In genomic region chr6:35368038-35368887, GRCh38 we compare ENCODE assay signal across 9 cellular contexts. TPM values are rescaled to one million over a fixed set of nuclear protein-coding genes. Genes with fewer than 3 reads are reported as not detected.
DNase-seq lines count a peak whose midpoint lies in the region; ATAC-seq, FAIRE-seq and TF ChIP-seq lines count a peak whose summit lies in the region.
"Had no signal": no experiment of that assay in that cellular context is flagged by ENCODE, and none has a peak within 500 bp of the region (broad histone marks: within the 10 kb centered on the region; RNA-seq: fewer than 3 reads in every experiment).

No MANE protein-coding gene starts in this region.

- no peak overlapping the region for H3K27ac ChIP-seq in DOHH2 (ENCODE audit: low read depth, low read length)
- H3K27ac ChIP-seq in astrocyte (ENCODE audit: low read depth, low read length), result peak overlapping the region; percentile 61
- H3K27ac ChIP-seq in trophoblast cell (ENCODE audit: low read depth, low read length), result no peak overlapping the region

- WGBS in trophoblast cell (ENCODE audit: extremely low coverage, insufficient coverage, insufficient read length), result no CpG with 5 or more reads among the region's 2 CpGs

- H3K79me2 ChIP-seq in DOHH2 (ENCODE audit: control insufficient read depth, low read length) (peaks cover 21% of the 10 kb centered on the region), astrocyte (ENCODE audit: insufficient read depth, low read length) (peaks cover 64% of the 10 kb centered on the region), trophoblast cell (ENCODE audit: control insufficient read depth, insufficient read depth, low read length, poor library complexity) (peaks cover 2% of the 10 kb centered on the region)

- ATAC-seq in HG02623 (IDR thresholded peaks at IDR 0.05; ENCODE audit: unreplicated experiment), result no peak

- H3K9me3 ChIP-seq in DOHH2 (ENCODE audit: control insufficient read depth, insufficient read depth, low read length) (no peaks in the 10 kb centered on the region), astrocyte (ENCODE audit: insufficient read depth, low read depth, low read length) (no peaks in the 10 kb centered on the region), trophoblast cell (ENCODE audit: insufficient read depth, low read depth, low read length) (no peaks in the 10 kb centered on the region)

- no peak overlapping the region for H3K9ac ChIP-seq in astrocyte (ENCODE audit: low read length)
- H3K9ac ChIP-seq in trophoblast cell (ENCODE audit: low read length), result no peak overlapping the region

- peaks cover 45% of the 10 kb centered on the region for H3K4me1 ChIP-seq in DOHH2 (ENCODE audit: control insufficient read depth, low read length)
- H3K4me1 ChIP-seq in astrocyte (ENCODE audit: insufficient read depth, low read length), result peaks cover 41% of the 10 kb centered on the region
- peaks cover 5 to 14% of the 10 kb centered on the region in 2 experiments for H3K4me1 ChIP-seq in trophoblast cell (ENCODE audit: control insufficient read depth in 1 of 2, insufficient read depth in 2 of 2, low read length in 2 of 2)

- no peak overlapping the region for H2BK120ac ChIP-seq in trophoblast cell (ENCODE audit: insufficient read depth, low read length, poor library complexity)

- H2AFZ ChIP-seq in astrocyte (ENCODE audit: low read depth, low read length), result no peak overlapping the region
- no peak overlapping the region for H2AFZ ChIP-seq in trophoblast cell (ENCODE audit: insufficient read depth, low read length, poor library complexity)

- H4K91ac ChIP-seq in trophoblast cell (ENCODE audit: low read depth, low read length), result no peak overlapping the region

- H3K4ac ChIP-seq in trophoblast cell (ENCODE audit: low read depth, low read length), result no peak overlapping the region

- H3K4me1 Mint-ChIP-seq in astrocyte (ENCODE audit: low read depth, unreplicated experiment), result peaks cover 36% of the 10 kb centered on the region

- H3K27me3 ChIP-seq in DOHH2 (ENCODE audit: control insufficient read depth, low read length) (no peaks in the 10 kb centered on the region), astrocyte (ENCODE audit: insufficient read depth, low read length) (no peaks in the 10 kb centered on the region), trophoblast cell (ENCODE audit: insufficient read depth, low read length) (no peaks in the 10 kb centered on the region)

- H2AK5ac ChIP-seq in trophoblast cell (ENCODE audit: low read length), result no peak overlapping the region

- H3K9me3 Mint-ChIP-seq in astrocyte (ENCODE audit: unreplicated experiment), result peaks cover 1% of the 10 kb centered on the region

- H3K27me3 Mint-ChIP-seq in astrocyte (ENCODE audit: low read depth, unreplicated experiment), result no peaks in the 10 kb centered on the region

- H3K36me3 Mint-ChIP-seq in astrocyte (ENCODE audit: low read depth, unreplicated experiment), result peaks cover 4% of the 10 kb centered on the region

- peaks cover 5% of the 10 kb centered on the region for H3F3A ChIP-seq in DOHH2 (ENCODE audit: control insufficient read depth, insufficient read depth)

- H2BK12ac ChIP-seq in trophoblast cell (ENCODE audit: low read length), result no peak overlapping the region

- no peak overlapping the region for H3K23ac ChIP-seq in trophoblast cell (ENCODE audit: low read length)

- no peak overlapping the region; the same call in 1 of the 2 replicates for H3K4me3 ChIP-seq in DOHH2 (ENCODE audit: low read length)
- no peak overlapping the region for H3K4me3 ChIP-seq in LNCaP clone FGC (ENCODE audit: low read depth, low read length)
- no peak overlapping the region for H3K4me3 ChIP-seq in astrocyte (ENCODE audit: insufficient read depth, low read depth, low read length)
- H3K4me3 ChIP-seq in trophoblast cell (ENCODE audit: low read depth, low read length), result no peak overlapping the region

- H4K20me1 ChIP-seq in DOHH2 (ENCODE audit: control insufficient read depth, insufficient read depth, low read depth, low read length), result no peaks in the 10 kb centered on the region
- no peaks in the 10 kb centered on the region for H4K20me1 ChIP-seq in astrocyte (ENCODE audit: insufficient read depth, low read length)

- H4K12ac ChIP-seq in trophoblast cell (ENCODE audit: low read depth, low read length), result no peak overlapping the region

- DNase-seq in LNCaP clone FGC (ENCODE audit: low read depth) (peak; percentile 75), astrocyte (ENCODE audit: low read depth) (peak; percentile 85), trophoblast cell (peak; percentile 83), SKM-1 (lab: John Stamatoyannopoulos, UW; ENCODE audit: unreplicated experiment) (no peak), NCI-H2196 (lab: John Stamatoyannopoulos, UW; ENCODE audit: unreplicated experiment) (no peak), superior temporal gyrus (ENCODE audit: extremely low spot score) (no peak)
- DNase-seq: effector CD8-positive, alpha-beta T cell had no signal

- peak overlapping the region; percentile 45 for H3K27ac Mint-ChIP-seq in astrocyte (ENCODE audit: unreplicated experiment)

- TF ChIP-seq CTCF in DOHH2 (IDR thresholded peaks at IDR 0.05; ENCODE audit: low read depth, low read length, poor library complexity, severe bottlenecking) (no peak), LNCaP clone FGC (IDR thresholded peaks at IDR 0.05; ENCODE audit: control insufficient read depth, extremely low read depth, insufficient read depth) (no peak), astrocyte (IDR thresholded peaks at IDR 0.05; ENCODE audit: insufficient read depth, low read depth, low read length) (no peak)

- H3K4me2 ChIP-seq in DOHH2 (ENCODE audit: low read length) (peak overlapping the region; percentile 47), astrocyte (ENCODE audit: low read length) (peak overlapping the region; percentile 12), trophoblast cell (ENCODE audit: low read length) (no peak overlapping the region)

- no peak overlapping the region for H3K18ac ChIP-seq in trophoblast cell (ENCODE audit: low read length)

- H3K79me1 ChIP-seq in trophoblast cell (ENCODE audit: low read length), result peaks cover 2% of the 10 kb centered on the region

- H3K4me3 Mint-ChIP-seq in astrocyte (ENCODE audit: unreplicated experiment), result no peak overlapping the region

- H3K36me3 ChIP-seq in DOHH2 (ENCODE audit: control insufficient read depth, low read length) (no peaks in the 10 kb centered on the region), astrocyte (ENCODE audit: insufficient read depth, low read length) (peaks cover 3% of the 10 kb centered on the region), trophoblast cell (ENCODE audit: control insufficient read depth in 1 of 2, insufficient read depth in 2 of 2, low read length in 2 of 2) (peaks cover 0 to 3% of the 10 kb centered on the region in 2 experiments)

- no peak overlapping the region for H4K8ac ChIP-seq in trophoblast cell (ENCODE audit: low read depth, low read length)

- no peak overlapping the region for H2BK5ac ChIP-seq in trophoblast cell (ENCODE audit: low read depth, low read length, poor library complexity)

- no peaks in the 10 kb centered on the region for H3K9me2 ChIP-seq in DOHH2 (replicated peaks; ENCODE audit: control insufficient read depth, low read length)

- H3K14ac ChIP-seq in trophoblast cell (ENCODE audit: low read length), result no peak overlapping the region

- peak; percentile 5 for FAIRE-seq in astrocyte (lab: Jason Lieb, UNC)

RNA-seq across cellular contexts. Expression of gene PPARD, which starts 25.9 kb away (rescaled TPM):
- 9.9 and 11.3 TPM in 2 replicates for total RNA-seq in astrocyte
- polyA plus RNA-seq in trophoblast cell (2013), result 72.3 and 76.8 TPM in 2 replicates

Comparison
In these comparisons a context has a peak if more than half of its experiments do, and no peak if none do; other contexts are left out.
1. DNase-seq: peak in LNCaP clone FGC (single experiment), astrocyte (single experiment) and trophoblast cell (2 of 2); none in SKM-1 (single experiment), NCI-H2196 (single experiment) and superior temporal gyrus (single experiment).